1 cellular context compared by ENCODE assay signal in the genomic region with DNA sequence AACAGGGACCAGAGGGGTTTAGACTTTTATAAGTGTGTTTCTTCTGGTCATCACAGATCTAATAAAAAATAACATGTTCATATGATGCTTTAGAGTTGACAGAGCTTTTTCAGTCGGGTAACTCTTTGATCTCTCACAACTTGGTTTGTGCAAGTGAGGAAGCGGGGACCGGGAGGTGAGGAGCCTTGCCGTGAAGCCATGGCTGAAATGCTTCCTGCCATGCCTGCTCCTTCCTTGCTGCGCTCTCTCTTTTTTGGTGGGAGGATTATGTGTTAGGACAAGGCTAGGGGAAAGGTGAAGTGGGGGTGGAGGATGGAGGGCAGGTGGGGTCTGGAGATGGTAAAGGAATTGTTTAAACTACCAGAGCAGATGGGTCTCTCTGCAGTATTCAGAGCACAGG.
TF ChIP-seq lines count a peak whose summit lies in the region.

No MANE protein-coding gene starts in this region.

TF ChIP-seq in HCT116, 20 proteins besides CTCF, POLR2A, EP300 and RAD21:
- TF ChIP-seq FOSL1 (IDR thresholded peaks at IDR 0.05; ENCODE audit: low read depth) = no peak
- no peak for TF ChIP-seq SP1 (IDR thresholded peaks at IDR 0.05; ENCODE audit: low read depth)
